ENCODE assay signal across 26 cellular contexts in genomic region chr5:153350192-153350883, GRCh38.
DNase-seq lines count a peak whose midpoint lies in the region; TF ChIP-seq lines count a peak whose summit lies in the region.
"Had no signal": no experiment of that assay in that cellular context is flagged by ENCODE, and none has a peak within 500 bp of the region (broad histone marks: within the 10 kb centered on the region; RNA-seq: fewer than 3 reads in every experiment).

No MANE protein-coding gene starts in this region.

- H3K4me1 ChIP-seq in iPS-20b (ENCODE audit: insufficient read depth, low read length) = peaks cover 26% of the 10 kb centered on the region; the same call in 1 of the 2 replicates
- H3K4me1 ChIP-seq: body of pancreas, Peyer's patch, tibial nerve had no signal

- DNase-seq in DMS153 (lab: John Stamatoyannopoulos, UW) (peak; percentile 32), DMS153 treated with DMSO at 0.1 percent for 48 hours (lab: John Stamatoyannopoulos, UW; ENCODE audit: unreplicated experiment) (no peak), NCI-H526 treated with DMSO at 0.1 percent for 48 hours (lab: John Stamatoyannopoulos, UW) (no peak), cortex of kidney (lab: John Stamatoyannopoulos, UW) (no peak), HFFc6 (no peak), ACHN (no peak)
- DNase-seq: activated CD4-positive, CD25-positive, alpha-beta regulatory T cell treated with anti-CD3 and anti-CD28 coated beads, Interleukin-2, amount 50 U/mL, for 72 hours; activated CD8-positive, alpha-beta T cell treated with anti-CD3 and anti-CD28 coated beads for 36 hours; activated effector memory CD4-positive, alpha-beta T cell treated with anti-CD3 and anti-CD28 coated beads, Interleukin-2, amount 50 U/mL, for 16 hours; activated T-cell treated with anti-CD3 and anti-CD28 coated beads for 4 hours; body of pancreas; CD4-positive, alpha-beta memory T cell; effector memory CD4-positive, alpha-beta T cell; kidney glomerular epithelial cell; NCI-H1694 treated with DMSO at 0.1 percent for 48 hours; NCI-H446 treated with DMSO at 0.1 percent for 48 hours; NK-92 treated with Interleukin-12 subunit alpha and Interleukin-12 subunit beta, amount 100 ng/mL, for 24 hours; Peyer's patch; stimulated activated CD8-positive, alpha-beta memory T cell treated with anti-CD3 and anti-CD28 coated beads, Interleukin-4, amount 100 ng/mL, for 48 hours; T-helper 1 cell had no signal

- peaks cover 46% of the 10 kb centered on the region for H3K4me1 Mint-ChIP-seq in brain
- no peaks in the 10 kb centered on the region for H3K4me1 Mint-ChIP-seq in HFFc6 (ENCODE audit: low read depth)

- TF ChIP-seq CTCF in brain (conservative IDR thresholded peaks at IDR 0.05) (no peak), HFFc6 (IDR thresholded peaks at IDR 0.05) (no peak)

- no peak overlapping the region for H3K9ac ChIP-seq in iPS-20b (ENCODE audit: low read depth, low read length)

- no peaks in the 10 kb centered on the region for H3K9me3 Mint-ChIP-seq in brain
- no peaks in the 10 kb centered on the region for H3K9me3 Mint-ChIP-seq in HFFc6
- H3K9me3 Mint-ChIP-seq: activated CD8-positive, alpha-beta T cell treated with anti-CD3 and anti-CD28 coated beads for 36 hours had no signal

- H3K27me3 ChIP-seq in iPS-20b (ENCODE audit: insufficient read depth, low read length) = peaks cover 35% of the 10 kb centered on the region; the same call in 1 of the 2 replicates
- H3K27me3 ChIP-seq: body of pancreas, Peyer's patch, tibial nerve had no signal

- H3K4me3 ChIP-seq in iPS-20b (ENCODE audit: low read length) = peak overlapping the region; percentile 55
- H3K4me3 ChIP-seq: body of pancreas, lung, Peyer's patch, tibial nerve had no signal

- H3K27me3 Mint-ChIP-seq in brain (peaks cover 3% of the 10 kb centered on the region), HFFc6 (ENCODE audit: insufficient read depth) (peaks cover 3% of the 10 kb centered on the region; the same call in 1 of the 2 replicates)

- in situ Hi-C loops in ACHN (cut with HindIII; ENCODE audit: low pct_ligation_motif_present, low pct_unique_long_range_greater_than_20kb, low sequenced_read_pairs) = no loop called here

- H3K27ac Mint-ChIP-seq in brain (peak overlapping the region in 3 of 5 experiments; percentile 2 to 85 (median 29)), HFFc6 (no peak overlapping the region)
- H3K27ac Mint-ChIP-seq: activated CD8-positive, alpha-beta T cell treated with anti-CD3 and anti-CD28 coated beads for 36 hours; CD4-positive, alpha-beta memory T cell had no signal

- H3K36me3 ChIP-seq in iPS-20b (ENCODE audit: insufficient read depth, low read depth, low read length) = no peaks in the 10 kb centered on the region
- H3K36me3 ChIP-seq: neutrophil, Peyer's patch, tibial nerve had no signal

- H3K9me3 ChIP-seq in iPS-20b (ENCODE audit: insufficient read depth, low read depth, low read length) = no peaks in the 10 kb centered on the region
- H3K9me3 ChIP-seq: body of pancreas, neutrophil, Peyer's patch, tibial nerve had no signal

- H3K27ac ChIP-seq in iPS-20b (ENCODE audit: low read length) = no peak overlapping the region
- H3K27ac ChIP-seq: 22Rv1, body of pancreas, neutrophil, Peyer's patch, tibial nerve had no signal

- H3K36me3 Mint-ChIP-seq in brain = no peaks in the 10 kb centered on the region
- H3K36me3 Mint-ChIP-seq in HFFc6 (ENCODE audit: low read depth) = no peaks in the 10 kb centered on the region
- H3K36me3 Mint-ChIP-seq: CD4-positive, alpha-beta memory T cell had no signal

- peak overlapping the region in 1 of 5 experiments; percentile 4 for H3K4me3 Mint-ChIP-seq in brain
- H3K4me3 Mint-ChIP-seq in HFFc6 = no peak overlapping the region
- H3K4me3 Mint-ChIP-seq: activated CD8-positive, alpha-beta T cell treated with anti-CD3 and anti-CD28 coated beads for 36 hours; CD4-positive, alpha-beta memory T cell had no signal
